In the genomic region with DNA sequence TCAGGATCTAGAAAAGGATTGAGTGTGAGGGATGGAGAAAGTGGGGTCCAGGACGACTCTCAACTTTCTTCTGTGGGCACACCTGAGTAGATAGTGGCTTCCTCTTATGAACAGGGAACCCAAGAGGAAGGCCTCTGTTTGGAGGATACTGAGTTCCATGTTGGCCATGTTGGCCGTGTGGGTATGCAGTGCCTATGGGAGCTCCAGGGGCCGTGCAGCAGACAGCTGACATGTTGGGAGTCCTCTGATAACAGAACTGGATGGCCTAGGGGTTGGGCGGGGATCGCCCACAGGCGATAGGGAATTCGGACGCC, we compare ENCODE assay signal across 9 cellular contexts. TPM values are rescaled to one million over a fixed set of nuclear protein-coding genes. Genes with fewer than 3 reads are reported as not detected.
DNase-seq lines count a peak whose midpoint lies in the region; ATAC-seq and TF ChIP-seq lines count a peak whose summit lies in the region.
"Had no signal": no experiment of that assay in that cellular context is flagged by ENCODE, and none has a peak within 500 bp of the region (broad histone marks: within the 10 kb centered on the region; RNA-seq: fewer than 3 reads in every experiment).

No MANE protein-coding gene starts in this region.

- peak overlapping the region; percentile 93 for H3K4me3 Mint-ChIP-seq in T-helper 17 cell
- H3K4me3 Mint-ChIP-seq in glutamatergic neuron (ENCODE audit: unreplicated experiment) = peak overlapping the region; percentile 73

- no peak for DNase-seq in T-helper 17 cell
- no peak for DNase-seq in glutamatergic neuron
- DNase-seq in spleen = no peak
- no peak for DNase-seq in NCI-H2196 (lab: John Stamatoyannopoulos, UW; ENCODE audit: unreplicated experiment)
- DNase-seq in NCI-H2081 treated with DMSO at 0.1 percent for 48 hours (lab: John Stamatoyannopoulos, UW) = no peak

- H3K9me3 Mint-ChIP-seq in glutamatergic neuron (ENCODE audit: unreplicated experiment) = peaks cover 25% of the 10 kb centered on the region

- WGBS in spleen, 5 donors = 14 to 32% (median 22%) methylated on average over 3 to 8 of the region's 8 CpGs

- H3K36me3 ChIP-seq in spleen = peaks cover 0 to 37% (median 28%) of the 10 kb centered on the region in 6 donors

- H3K27ac ChIP-seq in 22Rv1 (peak overlapping the region; percentile 97), spleen (peak overlapping the region; percentile 91 to 98 (median 96))

- H3K27me3 ChIP-seq in spleen (replicated peaks in 1 of 7) = no peaks in the 10 kb centered on the region

- H3K27ac Mint-ChIP-seq in T-helper 17 cell (peak overlapping the region; percentile 94), glutamatergic neuron (ENCODE audit: unreplicated experiment) (peak overlapping the region; percentile 92)

- TF ChIP-seq POLR2A in spleen (IDR thresholded peaks at IDR 0.05) = no peak

- peaks cover 16 to 49% (median 35%) of the 10 kb centered on the region in 6 donors for H3K4me1 ChIP-seq in spleen

- intact Hi-C loops in spleen (cut with DNase I; ENCODE audit: low total_unique reads) = no loop called here

- H3K4me3 ChIP-seq in spleen = peak overlapping the region; percentile 68 to 97 (median 88)

- no peaks in the 10 kb centered on the region for H3K9me3 ChIP-seq in T-helper 17 cell (ENCODE audit: control insufficient read depth, low read length, poor library complexity, severe bottlenecking)
- H3K9me3 ChIP-seq in spleen = no peaks in the 10 kb centered on the region

- ATAC-seq in GM21528 (IDR thresholded peaks at IDR 0.05; ENCODE audit: low FRiP score, unreplicated experiment) (peak; percentile 16), T-helper 17 cell (peak; percentile 22), HG02981 (IDR thresholded peaks at IDR 0.05; ENCODE audit: unreplicated experiment) (no peak)

- no peak for TF ChIP-seq CTCF in 22Rv1 (IDR thresholded peaks at IDR 0.05)
- TF ChIP-seq CTCF in glutamatergic neuron (IDR thresholded peaks at IDR 0.05; ENCODE audit: partially characterized antibody, unreplicated experiment) = no peak
- TF ChIP-seq CTCF in spleen (IDR thresholded peaks at IDR 0.05 in 8 of 11, conservative IDR thresholded peaks at IDR 0.05 in 3 of 11) = no peak

- peaks cover 41% of the 10 kb centered on the region for H3K4me1 Mint-ChIP-seq in T-helper 17 cell
- peaks cover 48% of the 10 kb centered on the region for H3K4me1 Mint-ChIP-seq in glutamatergic neuron (ENCODE audit: low read depth, unreplicated experiment)

- H3K36me3 Mint-ChIP-seq in T-helper 17 cell (ENCODE audit: low read depth) (peaks cover 2% of the 10 kb centered on the region), glutamatergic neuron (ENCODE audit: unreplicated experiment) (no peaks in the 10 kb centered on the region)

- no peaks in the 10 kb centered on the region for H3K27me3 Mint-ChIP-seq in T-helper 17 cell
- peaks cover 15% of the 10 kb centered on the region for H3K27me3 Mint-ChIP-seq in glutamatergic neuron (ENCODE audit: unreplicated experiment)

RNA-seq across cellular contexts. Expression of gene TMEM53, which starts 43.0 kb away (rescaled TPM):
- total RNA-seq in T-helper 17 cell (1 to 10 TPM; 2.6 to 2.8 TPM), glutamatergic neuron (ENCODE audit: unreplicated experiment) (10.1 TPM), spleen (1 to 10 TPM; 4.3 to 7.5 (median 5.4) TPM)
- polyA plus RNA-seq in spleen = 1 to 10 TPM; 4.9 to 5.7 (median 5.5) TPM

RNA-seq across cellular contexts. Expression of gene ARMH1, which starts 43.2 kb away (rescaled TPM):
- total RNA-seq in T-helper 17 cell = 10 to 100 TPM; 53.0 to 56.8 TPM
- total RNA-seq in glutamatergic neuron (ENCODE audit: unreplicated experiment) = 4.9 TPM
- total RNA-seq in spleen = 10 to 100 TPM; 12.2 to 24.7 (median 16.2) TPM
- 10 to 100 TPM; 43.9 to 86.0 (median 77.4) TPM for polyA plus RNA-seq in spleen
- total RNA-seq: glomerular endothelial cell had no signal
